In genomic region chr6:98828991-98829411, GRCh38 we compare ENCODE assay signal across 16 cellular contexts. TPM values are rescaled to one million over a fixed set of nuclear protein-coding genes. Genes with fewer than 3 reads are reported as not detected.
A peak's percentile ranks its signal among the peaks of the same experiment; 100 is the strongest.
DNase-seq lines count a peak whose midpoint lies in the region; ATAC-seq and TF ChIP-seq lines count a peak whose summit lies in the region.
"Had no signal": no experiment of that assay in that cellular context is flagged by ENCODE, and none has a peak within 500 bp of the region (broad histone marks: within the 10 kb centered on the region; RNA-seq: fewer than 3 reads in every experiment).

No MANE protein-coding gene starts in this region.

- H3K4me3 Mint-ChIP-seq in activated CD4-positive, alpha-beta T cell treated with anti-CD3 and anti-CD28 coated beads, Interleukin-2, amount 10 ng/mL, durations not matched to agents 24 days and 14 days = no peak overlapping the region
- H3K4me3 Mint-ChIP-seq in endothelial cell (ENCODE audit: unreplicated experiment) (peak overlapping the region; percentile 71), type B pancreatic cell (peak overlapping the region; percentile 67)
- H3K4me3 Mint-ChIP-seq in activated T-helper 17 cell treated with anti-CD3 and anti-CD28 coated beads, Interleukin-2, amount 50 U/mL, for 72 hours = no peak overlapping the region

- peaks cover 37% of the 10 kb centered on the region for H3K4me1 Mint-ChIP-seq in activated CD4-positive, alpha-beta T cell treated with anti-CD3 and anti-CD28 coated beads, Interleukin-2, amount 10 ng/mL, durations not matched to agents 24 days and 14 days
- peaks cover 37% of the 10 kb centered on the region for H3K4me1 Mint-ChIP-seq in endothelial cell (ENCODE audit: unreplicated experiment)
- H3K4me1 Mint-ChIP-seq in type B pancreatic cell (ENCODE audit: unreplicated experiment) = peaks cover 36% of the 10 kb centered on the region
- H3K4me1 Mint-ChIP-seq in activated T-helper 17 cell treated with anti-CD3 and anti-CD28 coated beads, Interleukin-2, amount 50 U/mL, for 72 hours = peaks cover 13% of the 10 kb centered on the region

- H3K9me3 Mint-ChIP-seq in activated CD4-positive, alpha-beta T cell treated with anti-CD3 and anti-CD28 coated beads, Interleukin-2, amount 10 ng/mL, durations not matched to agents 24 days and 14 days = peaks cover 12% of the 10 kb centered on the region
- H3K9me3 Mint-ChIP-seq in endothelial cell (ENCODE audit: unreplicated experiment) = no peaks in the 10 kb centered on the region
- no peaks in the 10 kb centered on the region for H3K9me3 Mint-ChIP-seq in type B pancreatic cell
- H3K9me3 Mint-ChIP-seq in activated T-helper 17 cell treated with anti-CD3 and anti-CD28 coated beads, Interleukin-2, amount 50 U/mL, for 72 hours = no peaks in the 10 kb centered on the region
- H3K9me3 Mint-ChIP-seq: activated naive CD4-positive, alpha-beta T cell treated with anti-CD3 and anti-CD28 coated beads, Interleukin-2, amount 50 U/mL, for 72 hours had no signal

- H3K36me3 Mint-ChIP-seq in activated CD4-positive, alpha-beta T cell treated with anti-CD3 and anti-CD28 coated beads, Interleukin-2, amount 10 ng/mL, durations not matched to agents 24 days and 14 days (ENCODE audit: low read depth) = peaks cover 3% of the 10 kb centered on the region
- H3K36me3 Mint-ChIP-seq in endothelial cell (ENCODE audit: low read depth, unreplicated experiment) (peaks cover 6% of the 10 kb centered on the region), type B pancreatic cell (no peaks in the 10 kb centered on the region)
- H3K36me3 Mint-ChIP-seq in activated T-helper 17 cell treated with anti-CD3 and anti-CD28 coated beads, Interleukin-2, amount 50 U/mL, for 72 hours (ENCODE audit: low read depth) = peaks cover 15% of the 10 kb centered on the region

- peaks cover 89% of the 10 kb centered on the region for H3K27me3 Mint-ChIP-seq in activated CD4-positive, alpha-beta T cell treated with anti-CD3 and anti-CD28 coated beads, Interleukin-2, amount 10 ng/mL, durations not matched to agents 24 days and 14 days
- H3K27me3 Mint-ChIP-seq in endothelial cell (ENCODE audit: unreplicated experiment) (peaks cover 39% of the 10 kb centered on the region), type B pancreatic cell (peaks cover 100% of the 10 kb centered on the region)
- peaks cover 82% of the 10 kb centered on the region for H3K27me3 Mint-ChIP-seq in activated T-helper 17 cell treated with anti-CD3 and anti-CD28 coated beads, Interleukin-2, amount 50 U/mL, for 72 hours

- no peak for TF ChIP-seq CTCF in endothelial cell (IDR thresholded peaks at IDR 0.05; ENCODE audit: unreplicated experiment)
- TF ChIP-seq CTCF in type B pancreatic cell (conservative IDR thresholded peaks at IDR 0.05) = no peak

- intact Hi-C loops in activated CD4-positive, alpha-beta T cell treated with anti-CD3 and anti-CD28 coated beads, Interleukin-2, amount 10 ng/mL, durations not matched to agents 24 days and 14 days (cut with micrococcal nuclease) = loop anchor here (1.0 kb wide), 1 partner anchor 15 kb away; no protein-coding TSS in a partner anchor

- DNase-seq in activated CD4-positive, alpha-beta T cell treated with anti-CD3 and anti-CD28 coated beads, Interleukin-2, amount 10 ng/mL, durations not matched to agents 24 days and 14 days = peak; percentile 57
- no peak for DNase-seq in activated CD4-positive, alpha-beta T cell treated with anti-CD3 and anti-CD28 coated beads for 48 hours
- DNase-seq in NCI-H774 (lab: John Stamatoyannopoulos, UW) (peak; percentile 91), endothelial cell (ENCODE audit: low spot score) (no peak), type B pancreatic cell (ENCODE audit: extremely low spot score, unreplicated experiment) (no peak)
- no peak for DNase-seq in activated CD4-positive, alpha-beta T cell treated with anti-CD3 and anti-CD28 coated beads, Interleukin-2, amount 50 U/mL, for 4 hours
- no peak for DNase-seq in activated CD4-positive, CD25-positive, alpha-beta regulatory T cell treated with anti-CD3 and anti-CD28 coated beads, Interleukin-2, amount 50 U/mL, for 72 hours
- DNase-seq: Calu3, cerebellar nuclear complex, KG1, mesenchymal stem cell, NCI-H446, Right ventricle myocardium superior had no signal

- no peak overlapping the region for H3K27ac Mint-ChIP-seq in activated CD4-positive, alpha-beta T cell treated with anti-CD3 and anti-CD28 coated beads, Interleukin-2, amount 10 ng/mL, durations not matched to agents 24 days and 14 days
- no peak overlapping the region for H3K27ac Mint-ChIP-seq in endothelial cell (ENCODE audit: unreplicated experiment)
- no peak overlapping the region for H3K27ac Mint-ChIP-seq in type B pancreatic cell
- H3K27ac Mint-ChIP-seq in activated T-helper 17 cell treated with anti-CD3 and anti-CD28 coated beads, Interleukin-2, amount 50 U/mL, for 72 hours = no peak overlapping the region
- H3K27ac Mint-ChIP-seq: progenitor cell of endocrine pancreas had no signal

- no peak for ATAC-seq in activated T-helper 17 cell treated with anti-CD3 and anti-CD28 coated beads, Interleukin-2, amount 50 U/mL, for 72 hours (replicated peaks)
- ATAC-seq: activated naive CD4-positive, alpha-beta T cell treated with anti-CD3 and anti-CD28 coated beads, Interleukin-2, amount 50 U/mL, for 72 hours had no signal

RNA-seq across cellular contexts. Expression of gene POU3F2, which starts 5.4 kb away (rescaled TPM):
- not detected in 2 replicates for total RNA-seq in activated CD4-positive, alpha-beta T cell treated with anti-CD3 and anti-CD28 coated beads, Interleukin-2, amount 10 ng/mL, durations not matched to agents 24 days and 14 days
- 0.08 TPM for total RNA-seq in endothelial cell (ENCODE audit: unreplicated experiment)
- 1.4 and 2.1 TPM in 2 replicates for total RNA-seq in type B pancreatic cell (ENCODE audit: low replicate concordance)
- not detected for total RNA-seq in activated T-helper 17 cell treated with anti-CD3 and anti-CD28 coated beads, Interleukin-2, amount 50 U/mL, for 72 hours
- total RNA-seq: activated naive CD4-positive, alpha-beta T cell treated with anti-CD3 and anti-CD28 coated beads, Interleukin-2, amount 50 U/mL, for 72 hours; Calu3; Right ventricle myocardium superior had no signal

Comparison
In these comparisons a context has a peak if more than half of its experiments do, and no peak if none do; other contexts are left out.
1. DNase-seq: peak in activated CD4-positive, alpha-beta T cell treated with anti-CD3 and anti-CD28 coated beads, Interleukin-2, amount 10 ng/mL, durations not matched to agents 24 days and 14 days (single experiment) and NCI-H774 (single experiment); none in activated CD4-positive, alpha-beta T cell treated with anti-CD3 and anti-CD28 coated beads for 48 hours (single experiment), endothelial cell (single experiment), type B pancreatic cell (single experiment), activated CD4-positive, alpha-beta T cell treated with anti-CD3 and anti-CD28 coated beads, Interleukin-2, amount 50 U/mL, for 4 hours (0 of 2) and activated CD4-positive, CD25-positive, alpha-beta regulatory T cell treated with anti-CD3 and anti-CD28 coated beads, Interleukin-2, amount 50 U/mL, for 72 hours (single experiment).
2. H3K4me3 Mint-ChIP-seq: peak in endothelial cell (single experiment) and type B pancreatic cell (single experiment); none in activated CD4-positive, alpha-beta T cell treated with anti-CD3 and anti-CD28 coated beads, Interleukin-2, amount 10 ng/mL, durations not matched to agents 24 days and 14 days (single experiment) and activated T-helper 17 cell treated with anti-CD3 and anti-CD28 coated beads, Interleukin-2, amount 50 U/mL, for 72 hours (single experiment).